Comparison of ENCODE assay signal across 1 cellular context in the genomic region with DNA sequence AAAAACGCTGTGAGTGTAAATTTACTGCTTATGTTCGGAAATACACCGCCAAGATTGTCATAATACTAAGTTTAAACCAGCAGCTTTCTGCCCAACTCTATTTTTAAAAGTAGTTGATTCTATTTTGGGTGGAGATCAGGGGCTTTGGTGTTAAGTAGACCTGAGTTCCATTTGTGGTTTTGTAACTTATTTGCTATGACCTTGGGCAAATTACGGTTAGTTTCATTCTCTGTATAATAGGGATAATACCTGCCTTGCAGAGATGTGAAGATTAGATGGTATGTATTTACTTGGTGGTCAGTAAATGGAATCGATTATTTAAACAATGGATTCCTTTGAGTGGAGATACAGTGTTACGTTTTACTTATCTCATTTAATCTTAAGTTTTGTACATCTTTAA.
A peak's percentile ranks its signal among the peaks of the same experiment; 100 is the strongest.
TF ChIP-seq lines count a peak whose summit lies in the region.

No MANE protein-coding gene starts in this region.

TF ChIP-seq in GM12878, 131 proteins besides CTCF, POLR2A, EP300 and RAD21 (continued from another document):
- TF ChIP-seq, protein P1, sequence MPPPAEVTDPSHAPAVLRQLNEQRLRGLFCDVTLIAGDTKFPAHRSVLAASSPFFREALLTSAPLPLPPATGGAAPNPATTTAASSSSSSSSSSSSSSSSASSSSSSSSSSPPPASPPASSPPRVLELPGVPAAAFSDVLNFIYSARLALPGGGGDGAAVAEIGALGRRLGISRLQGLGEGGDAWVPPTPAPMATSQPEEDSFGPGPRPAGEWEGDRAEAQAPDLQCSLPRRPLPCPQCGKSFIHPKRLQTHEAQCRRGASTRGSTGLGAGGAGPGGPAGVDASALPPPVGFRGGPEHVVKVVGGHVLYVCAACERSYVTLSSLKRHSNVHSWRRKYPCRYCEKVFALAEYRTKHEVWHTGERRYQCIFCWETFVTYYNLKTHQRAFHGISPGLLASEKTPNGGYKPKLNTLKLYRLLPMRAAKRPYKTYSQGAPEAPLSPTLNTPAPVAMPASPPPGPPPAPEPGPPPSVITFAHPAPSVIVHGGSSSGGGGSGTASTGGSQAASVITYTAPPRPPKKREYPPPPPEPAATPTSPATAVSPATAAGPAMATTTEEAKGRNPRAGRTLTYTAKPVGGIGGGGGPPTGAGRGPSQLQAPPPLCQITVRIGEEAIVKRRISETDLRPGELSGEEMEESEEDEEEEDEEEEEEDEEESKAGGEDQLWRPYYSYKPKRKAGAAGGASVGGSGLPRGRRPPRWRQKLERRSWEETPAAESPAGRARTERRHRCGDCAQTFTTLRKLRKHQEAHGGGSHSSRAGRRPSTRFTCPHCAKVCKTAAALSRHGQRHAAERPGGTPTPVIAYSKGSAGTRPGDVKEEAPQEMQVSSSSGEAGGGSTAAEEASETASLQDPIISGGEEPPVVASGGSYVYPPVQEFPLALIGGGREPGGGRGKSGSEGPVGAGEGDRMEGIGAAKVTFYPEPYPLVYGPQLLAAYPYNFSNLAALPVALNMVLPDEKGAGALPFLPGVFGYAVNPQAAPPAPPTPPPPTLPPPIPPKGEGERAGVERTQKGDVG (CRISPR knock-in tag; IDR thresholded peaks at IDR 0.05) = no peak
- TF ChIP-seq NFIC (IDR thresholded peaks at IDR 0.05; ENCODE audit: low read depth, low read length) = no peak; the same call in 1 of the 2 replicates
- 0 out of 2 replicates have a peak, but pooled peaks have one; percentile 27 for TF ChIP-seq ESRRA (IDR thresholded peaks at IDR 0.05; ENCODE audit: low read length)
- TF ChIP-seq ZNF207 (IDR thresholded peaks at IDR 0.05; ENCODE audit: borderline replicate concordance) = no peak
- TF ChIP-seq ETV6 (conservative IDR thresholded peaks at IDR 0.05 in 1 of 2, IDR thresholded peaks at IDR 0.05 in 1 of 2; ENCODE audit: borderline replicate concordance in 1 of 2, low read depth in 1 of 2) = no peak
- no peak for TF ChIP-seq PML (IDR thresholded peaks at IDR 0.05; ENCODE audit: low read length)
- TF ChIP-seq TCF12 (IDR thresholded peaks at IDR 0.05; ENCODE audit: low read depth, low read length) = no peak
- no peak for TF ChIP-seq SMAD1 (IDR thresholded peaks at IDR 0.05; ENCODE audit: low read depth, partially characterized antibody)
- no peak for TF ChIP-seq ZNF622 (IDR thresholded peaks at IDR 0.05)
- TF ChIP-seq RFX5 (IDR thresholded peaks at IDR 0.05; ENCODE audit: low read depth, low read length) = no peak
- TF ChIP-seq RUNX3 (IDR thresholded peaks at IDR 0.05; ENCODE audit: low read length) = peak; percentile 71
- TF ChIP-seq ZBED1 (IDR thresholded peaks at IDR 0.05; ENCODE audit: borderline replicate concordance) = no peak
- no peak for TF ChIP-seq DPF2 (IDR thresholded peaks at IDR 0.05)
- no peak for TF ChIP-seq MTA3 (IDR thresholded peaks at IDR 0.05; ENCODE audit: borderline replicate concordance, low read length)
- TF ChIP-seq PAX8 (IDR thresholded peaks at IDR 0.05) = 0 out of 2 replicates have a peak, but pooled peaks have one; percentile 39
- TF ChIP-seq MEF2A (IDR thresholded peaks at IDR 0.05; ENCODE audit: insufficient read depth, low read depth, low read length) = peak; percentile 67; the same call in 1 of the 2 replicates
- TF ChIP-seq BRCA1 (IDR thresholded peaks at IDR 0.05; ENCODE audit: low read depth, low read length) = no peak
- no peak for TF ChIP-seq RCOR1 (conservative IDR thresholded peaks at IDR 0.05; ENCODE audit: low read depth, low read length)
- TF ChIP-seq, protein P2, sequence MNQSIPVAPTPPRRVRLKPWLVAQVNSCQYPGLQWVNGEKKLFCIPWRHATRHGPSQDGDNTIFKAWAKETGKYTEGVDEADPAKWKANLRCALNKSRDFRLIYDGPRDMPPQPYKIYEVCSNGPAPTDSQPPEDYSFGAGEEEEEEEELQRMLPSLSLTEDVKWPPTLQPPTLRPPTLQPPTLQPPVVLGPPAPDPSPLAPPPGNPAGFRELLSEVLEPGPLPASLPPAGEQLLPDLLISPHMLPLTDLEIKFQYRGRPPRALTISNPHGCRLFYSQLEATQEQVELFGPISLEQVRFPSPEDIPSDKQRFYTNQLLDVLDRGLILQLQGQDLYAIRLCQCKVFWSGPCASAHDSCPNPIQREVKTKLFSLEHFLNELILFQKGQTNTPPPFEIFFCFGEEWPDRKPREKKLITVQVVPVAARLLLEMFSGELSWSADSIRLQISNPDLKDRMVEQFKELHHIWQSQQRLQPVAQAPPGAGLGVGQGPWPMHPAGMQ (IDR thresholded peaks at IDR 0.05; ENCODE audit: borderline replicate concordance) = no peak
- TF ChIP-seq NR2F1 (conservative IDR thresholded peaks at IDR 0.05) = peak; percentile 44; the same call in 1 of the 2 replicates
- TF ChIP-seq, protein P3, sequence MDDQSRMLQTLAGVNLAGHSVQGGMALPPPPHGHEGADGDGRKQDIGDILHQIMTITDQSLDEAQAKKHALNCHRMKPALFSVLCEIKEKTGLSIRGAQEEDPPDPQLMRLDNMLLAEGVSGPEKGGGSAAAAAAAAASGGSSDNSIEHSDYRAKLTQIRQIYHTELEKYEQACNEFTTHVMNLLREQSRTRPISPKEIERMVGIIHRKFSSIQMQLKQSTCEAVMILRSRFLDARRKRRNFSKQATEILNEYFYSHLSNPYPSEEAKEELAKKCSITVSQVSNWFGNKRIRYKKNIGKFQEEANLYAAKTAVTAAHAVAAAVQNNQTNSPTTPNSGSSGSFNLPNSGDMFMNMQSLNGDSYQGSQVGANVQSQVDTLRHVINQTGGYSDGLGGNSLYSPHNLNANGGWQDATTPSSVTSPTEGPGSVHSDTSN (IDR thresholded peaks at IDR 0.05; ENCODE audit: insufficient replicate concordance, low read depth, low read length) = no peak
- TF ChIP-seq RB1 (IDR thresholded peaks at IDR 0.05; ENCODE audit: borderline replicate concordance) = no peak
- TF ChIP-seq NFXL1 (IDR thresholded peaks at IDR 0.05; ENCODE audit: borderline replicate concordance) = no peak
- no peak for TF ChIP-seq POLR2AphosphoS2 (IDR thresholded peaks at IDR 0.05; ENCODE audit: low read depth, low read length)
- TF ChIP-seq SUZ12 (IDR thresholded peaks at IDR 0.05; ENCODE audit: unreplicated experiment) = no peak
- no peak for TF ChIP-seq YY1 (IDR thresholded peaks at IDR 0.05; ENCODE audit: low read depth, low read length)
- TF ChIP-seq, protein P4, sequence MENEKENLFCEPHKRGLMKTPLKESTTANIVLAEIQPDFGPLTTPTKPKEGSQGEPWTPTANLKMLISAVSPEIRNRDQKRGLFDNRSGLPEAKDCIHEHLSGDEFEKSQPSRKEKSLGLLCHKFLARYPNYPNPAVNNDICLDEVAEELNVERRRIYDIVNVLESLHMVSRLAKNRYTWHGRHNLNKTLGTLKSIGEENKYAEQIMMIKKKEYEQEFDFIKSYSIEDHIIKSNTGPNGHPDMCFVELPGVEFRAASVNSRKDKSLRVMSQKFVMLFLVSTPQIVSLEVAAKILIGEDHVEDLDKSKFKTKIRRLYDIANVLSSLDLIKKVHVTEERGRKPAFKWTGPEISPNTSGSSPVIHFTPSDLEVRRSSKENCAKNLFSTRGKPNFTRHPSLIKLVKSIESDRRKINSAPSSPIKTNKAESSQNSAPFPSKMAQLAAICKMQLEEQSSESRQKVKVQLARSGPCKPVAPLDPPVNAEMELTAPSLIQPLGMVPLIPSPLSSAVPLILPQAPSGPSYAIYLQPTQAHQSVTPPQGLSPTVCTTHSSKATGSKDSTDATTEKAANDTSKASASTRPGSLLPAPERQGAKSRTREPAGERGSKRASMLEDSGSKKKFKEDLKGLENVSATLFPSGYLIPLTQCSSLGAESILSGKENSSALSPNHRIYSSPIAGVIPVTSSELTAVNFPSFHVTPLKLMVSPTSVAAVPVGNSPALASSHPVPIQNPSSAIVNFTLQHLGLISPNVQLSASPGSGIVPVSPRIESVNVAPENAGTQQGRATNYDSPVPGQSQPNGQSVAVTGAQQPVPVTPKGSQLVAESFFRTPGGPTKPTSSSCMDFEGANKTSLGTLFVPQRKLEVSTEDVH (IDR thresholded peaks at IDR 0.05; ENCODE audit: low read depth, partially characterized antibody) = no peak
- TF ChIP-seq ZNF384 (IDR thresholded peaks at IDR 0.05; ENCODE audit: borderline replicate concordance, low read depth, low read length) = no peak
- TF ChIP-seq MEF2B (IDR thresholded peaks at IDR 0.05; ENCODE audit: partially characterized antibody, poor library complexity, severe bottlenecking) = peak; percentile 64
- TF ChIP-seq, protein P5, sequence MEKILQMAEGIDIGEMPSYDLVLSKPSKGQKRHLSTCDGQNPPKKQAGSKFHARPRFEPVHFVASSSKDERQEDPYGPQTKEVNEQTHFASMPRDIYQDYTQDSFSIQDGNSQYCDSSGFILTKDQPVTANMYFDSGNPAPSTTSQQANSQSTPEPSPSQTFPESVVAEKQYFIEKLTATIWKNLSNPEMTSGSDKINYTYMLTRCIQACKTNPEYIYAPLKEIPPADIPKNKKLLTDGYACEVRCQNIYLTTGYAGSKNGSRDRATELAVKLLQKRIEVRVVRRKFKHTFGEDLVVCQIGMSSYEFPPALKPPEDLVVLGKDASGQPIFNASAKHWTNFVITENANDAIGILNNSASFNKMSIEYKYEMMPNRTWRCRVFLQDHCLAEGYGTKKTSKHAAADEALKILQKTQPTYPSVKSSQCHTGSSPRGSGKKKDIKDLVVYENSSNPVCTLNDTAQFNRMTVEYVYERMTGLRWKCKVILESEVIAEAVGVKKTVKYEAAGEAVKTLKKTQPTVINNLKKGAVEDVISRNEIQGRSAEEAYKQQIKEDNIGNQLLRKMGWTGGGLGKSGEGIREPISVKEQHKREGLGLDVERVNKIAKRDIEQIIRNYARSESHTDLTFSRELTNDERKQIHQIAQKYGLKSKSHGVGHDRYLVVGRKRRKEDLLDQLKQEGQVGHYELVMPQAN (conservative IDR thresholded peaks at IDR 0.05) = no peak
- no peak for TF ChIP-seq GABPA (IDR thresholded peaks at IDR 0.05; ENCODE audit: low read depth)
- TF ChIP-seq, protein P6, sequence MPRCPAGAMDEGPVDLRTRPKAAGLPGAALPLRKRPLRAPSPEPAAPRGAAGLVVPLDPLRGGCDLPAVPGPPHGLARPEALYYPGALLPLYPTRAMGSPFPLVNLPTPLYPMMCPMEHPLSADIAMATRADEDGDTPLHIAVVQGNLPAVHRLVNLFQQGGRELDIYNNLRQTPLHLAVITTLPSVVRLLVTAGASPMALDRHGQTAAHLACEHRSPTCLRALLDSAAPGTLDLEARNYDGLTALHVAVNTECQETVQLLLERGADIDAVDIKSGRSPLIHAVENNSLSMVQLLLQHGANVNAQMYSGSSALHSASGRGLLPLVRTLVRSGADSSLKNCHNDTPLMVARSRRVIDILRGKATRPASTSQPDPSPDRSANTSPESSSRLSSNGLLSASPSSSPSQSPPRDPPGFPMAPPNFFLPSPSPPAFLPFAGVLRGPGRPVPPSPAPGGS (IDR thresholded peaks at IDR 0.05; ENCODE audit: borderline replicate concordance, insufficient read depth, low read depth, low read length, poor library complexity, severe bottlenecking) = no peak
- no peak for TF ChIP-seq POU2F2 (IDR thresholded peaks at IDR 0.05; ENCODE audit: borderline replicate concordance, low read depth, low read length)
- TF ChIP-seq, protein P7, sequence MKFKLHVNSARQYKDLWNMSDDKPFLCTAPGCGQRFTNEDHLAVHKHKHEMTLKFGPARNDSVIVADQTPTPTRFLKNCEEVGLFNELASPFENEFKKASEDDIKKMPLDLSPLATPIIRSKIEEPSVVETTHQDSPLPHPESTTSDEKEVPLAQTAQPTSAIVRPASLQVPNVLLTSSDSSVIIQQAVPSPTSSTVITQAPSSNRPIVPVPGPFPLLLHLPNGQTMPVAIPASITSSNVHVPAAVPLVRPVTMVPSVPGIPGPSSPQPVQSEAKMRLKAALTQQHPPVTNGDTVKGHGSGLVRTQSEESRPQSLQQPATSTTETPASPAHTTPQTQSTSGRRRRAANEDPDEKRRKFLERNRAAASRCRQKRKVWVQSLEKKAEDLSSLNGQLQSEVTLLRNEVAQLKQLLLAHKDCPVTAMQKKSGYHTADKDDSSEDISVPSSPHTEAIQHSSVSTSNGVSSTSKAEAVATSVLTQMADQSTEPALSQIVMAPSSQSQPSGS (IDR thresholded peaks at IDR 0.05; ENCODE audit: low read length) = no peak
- TF ChIP-seq MXI1 (IDR thresholded peaks at IDR 0.05; ENCODE audit: low read depth, low read length) = no peak
- no peak for TF ChIP-seq FOXM1 (IDR thresholded peaks at IDR 0.05; ENCODE audit: low read depth, low read length)
- no peak for TF ChIP-seq NR2C2 (IDR thresholded peaks at IDR 0.05; ENCODE audit: borderline replicate concordance, control insufficient read depth, insufficient read length, low read depth)
- TF ChIP-seq SRF (IDR thresholded peaks at IDR 0.05; ENCODE audit: low read depth in 2 of 2, low read length in 2 of 2) = no peak
- TF ChIP-seq, protein P8, sequence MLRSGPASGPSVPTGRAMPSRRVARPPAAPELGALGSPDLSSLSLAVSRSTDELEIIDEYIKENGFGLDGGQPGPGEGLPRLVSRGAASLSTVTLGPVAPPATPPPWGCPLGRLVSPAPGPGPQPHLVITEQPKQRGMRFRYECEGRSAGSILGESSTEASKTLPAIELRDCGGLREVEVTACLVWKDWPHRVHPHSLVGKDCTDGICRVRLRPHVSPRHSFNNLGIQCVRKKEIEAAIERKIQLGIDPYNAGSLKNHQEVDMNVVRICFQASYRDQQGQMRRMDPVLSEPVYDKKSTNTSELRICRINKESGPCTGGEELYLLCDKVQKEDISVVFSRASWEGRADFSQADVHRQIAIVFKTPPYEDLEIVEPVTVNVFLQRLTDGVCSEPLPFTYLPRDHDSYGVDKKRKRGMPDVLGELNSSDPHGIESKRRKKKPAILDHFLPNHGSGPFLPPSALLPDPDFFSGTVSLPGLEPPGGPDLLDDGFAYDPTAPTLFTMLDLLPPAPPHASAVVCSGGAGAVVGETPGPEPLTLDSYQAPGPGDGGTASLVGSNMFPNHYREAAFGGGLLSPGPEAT (IDR thresholded peaks at IDR 0.05; ENCODE audit: low read depth) = no peak
- TF ChIP-seq MYB (IDR thresholded peaks at IDR 0.05; ENCODE audit: borderline replicate concordance, low read depth, low read length) = no peak
- no peak for TF ChIP-seq TAF1 (IDR thresholded peaks at IDR 0.05; ENCODE audit: borderline replicate concordance, low read depth, low read length)
- TF ChIP-seq HCFC1 (IDR thresholded peaks at IDR 0.05; ENCODE audit: low read length) = no peak
- TF ChIP-seq MTA2 (IDR thresholded peaks at IDR 0.05; ENCODE audit: low read depth) = peak; percentile 46
